In the genomic region with DNA sequence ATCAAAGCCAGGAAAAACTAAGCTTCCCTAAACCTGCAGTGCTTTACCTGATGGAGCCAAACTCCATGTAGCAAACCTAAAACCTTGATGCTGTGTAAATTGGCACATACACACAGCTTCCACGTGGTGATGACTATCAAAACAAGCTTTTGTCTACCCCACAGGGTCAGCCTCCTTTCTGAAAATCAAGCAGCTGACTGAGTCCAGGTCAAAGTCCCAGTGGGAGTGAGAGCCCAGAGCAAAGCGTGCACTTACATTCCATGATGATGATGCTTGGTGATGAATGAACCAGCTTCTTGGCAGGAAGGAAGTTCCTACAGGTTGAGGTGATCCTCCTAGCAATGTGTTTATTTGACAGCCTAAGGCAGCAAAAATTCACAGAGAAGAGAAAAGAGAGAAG, we compare ENCODE assay signal across 12 cellular contexts.
DNase-seq lines count a peak whose midpoint lies in the region; ATAC-seq, FAIRE-seq and TF ChIP-seq lines count a peak whose summit lies in the region.
"Had no signal": no experiment of that assay in that cellular context is flagged by ENCODE, and none has a peak within 500 bp of the region (broad histone marks: within the 10 kb centered on the region; RNA-seq: fewer than 3 reads in every experiment).

No MANE protein-coding gene starts in this region.

- no peak overlapping the region for H2AFZ ChIP-seq in GM23248

- no peak for TF ChIP-seq POLR2A in GM12891 (IDR thresholded peaks at IDR 0.05; ENCODE audit: low read depth, low read length)

- H3K27me3 ChIP-seq in GM23248 (replicated peaks; ENCODE audit: insufficient read depth) (no peaks in the 10 kb centered on the region), RWPE2 (ENCODE audit: insufficient read depth, poor library complexity, severe bottlenecking) (no peaks in the 10 kb centered on the region)

- no peaks in the 10 kb centered on the region for H3K79me2 ChIP-seq in GM23248 (ENCODE audit: insufficient read depth)

- FAIRE-seq in GM12891 (lab: Jason Lieb, UNC): no peak

- H3K36me3 ChIP-seq in GM23248 (ENCODE audit: low read depth): no peaks in the 10 kb centered on the region
- no peaks in the 10 kb centered on the region for H3K36me3 ChIP-seq in RWPE2 (ENCODE audit: low read depth)

- H4K20me1 ChIP-seq in GM23248 (ENCODE audit: insufficient read depth): no peaks in the 10 kb centered on the region

- ATAC-seq in RWPE2 (ENCODE audit: low read depth): peak; percentile 99
- ATAC-seq: T-helper 17 cell had no signal

- H3K9ac ChIP-seq in GM23248: no peak overlapping the region

- H3K27ac ChIP-seq in GM23248: 0 out of 2 replicates have a peak overlapping the region, but pooled peaks have one; percentile 3
- peak overlapping the region; percentile 80 for H3K27ac ChIP-seq in RWPE2 (ENCODE audit: poor library complexity, severe bottlenecking)

- H3K9me2 ChIP-seq in GM23248 (ENCODE audit: insufficient read depth): no peaks in the 10 kb centered on the region

- in situ Hi-C loops in GM23248 (cut with MboI): no loop called here

- no peaks in the 10 kb centered on the region for H3K9me3 ChIP-seq in GM23248 (ENCODE audit: low read depth)
- no peaks in the 10 kb centered on the region for H3K9me3 ChIP-seq in RWPE2 (ENCODE audit: severe bottlenecking)

- H3K4me3 ChIP-seq in GM23248 (no peak overlapping the region), RWPE2 (ENCODE audit: severe bottlenecking) (no peak overlapping the region), skeletal muscle cell (ENCODE audit: low read depth, low read length) (no peak overlapping the region)

- H3K4me2 ChIP-seq in GM23248 (ENCODE audit: unreplicated experiment): peak overlapping the region; percentile 64

- DNase-seq in GM23248 (peak; percentile 79), RWPE2 (ENCODE audit: low spot score) (no peak), fibroblast of peridontal ligament (ENCODE audit: extremely low read depth) (peak; percentile 51), skeletal muscle cell (ENCODE audit: low read depth) (peak; percentile 75), AML-193 (lab: John Stamatoyannopoulos, UW) (no peak), hippocampal formation (lab: John Stamatoyannopoulos, UW) (no peak), GM12891 (ENCODE audit: insufficient read length, low spot score) (no peak), iPS-NIHi11 (ENCODE audit: low spot score) (no peak)
- DNase-seq: NCI-H2171; retina; stimulated activated naive CD4-positive, alpha-beta T cell treated with Interleukin-2 at 50 U/mL for 16 hours; T-helper 17 cell had no signal

- H3K4me1 ChIP-seq in GM23248 (ENCODE audit: insufficient read depth): peaks cover 10% of the 10 kb centered on the region
- H3K4me1 ChIP-seq in RWPE2 (ENCODE audit: insufficient read depth, poor library complexity, severe bottlenecking): peaks cover 12% of the 10 kb centered on the region

- H3F3A ChIP-seq in GM23248 (ENCODE audit: insufficient read depth): 0 out of 2 replicates have a peak, but pooled peaks cover 9% of the 10 kb centered on the region

- WGBS in GM23248 (ENCODE audit: low coverage in 1 of 2, low lambda C conversion rate in 2 of 2, missing lambda C conversion rate in 2 of 2), 2 experiments: 0 to 2% methylated on average over 2 of the region's 2 CpGs

- no peak for TF ChIP-seq CTCF in RWPE2 (IDR thresholded peaks at IDR 0.05; ENCODE audit: poor library complexity, severe bottlenecking)

TF ChIP-seq in GM12891, 5 proteins besides CTCF, POLR2A, EP300 and RAD21:
- TF ChIP-seq SPI1 (IDR thresholded peaks at IDR 0.05; ENCODE audit: low read depth, low read length) (no peak), PAX5 (IDR thresholded peaks at IDR 0.05; ENCODE audit: insufficient read depth, low read length, severe bottlenecking) (no peak), POU2F2 (IDR thresholded peaks at IDR 0.05; ENCODE audit: low read depth, low read length) (no peak)
TF ChIP-seq in GM12891: peak in this region for 0.

Comparison
In these comparisons a context has a peak if more than half of its experiments do, and no peak if none do; other contexts are left out.
1. DNase-seq: peak in GM23248 (single experiment), fibroblast of peridontal ligament (single experiment) and skeletal muscle cell (single experiment); none in RWPE2 (single experiment), AML-193 (0 of 2), hippocampal formation (0 of 2), GM12891 (single experiment) and iPS-NIHi11 (single experiment).